In the genomic region with DNA sequence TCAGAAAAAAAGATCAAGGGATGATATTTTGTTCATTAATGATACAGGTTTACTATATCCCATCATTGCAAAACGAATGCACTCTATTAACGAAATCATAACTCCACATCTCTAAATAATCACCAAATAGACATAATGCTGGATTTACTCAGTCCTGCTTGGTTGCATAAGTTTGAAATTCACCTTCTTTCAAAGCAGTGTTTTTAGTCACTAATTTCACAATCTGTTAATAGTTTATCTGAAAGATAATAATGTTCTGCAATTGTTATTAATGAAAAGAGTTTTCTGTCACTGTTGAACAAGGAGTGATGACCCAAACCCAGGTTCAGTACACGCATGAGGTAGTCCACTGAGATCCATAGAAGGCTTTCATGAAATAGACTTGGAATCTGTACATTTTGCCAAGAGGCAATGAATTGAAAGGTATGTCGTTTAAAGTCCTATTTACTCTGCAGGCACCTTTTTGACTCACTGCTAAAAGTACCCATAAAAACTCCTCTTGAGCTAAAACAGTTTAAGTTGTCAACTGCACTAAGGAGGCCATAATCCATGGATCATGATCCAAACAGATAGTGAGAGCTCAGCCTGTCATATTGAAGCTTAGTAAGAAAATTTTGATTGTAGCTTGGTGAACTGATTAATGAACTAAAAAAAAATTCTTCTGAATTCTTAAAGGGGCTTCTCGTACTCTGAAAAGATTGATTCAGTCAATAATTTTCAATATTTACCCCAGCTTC, we compare ENCODE assay signal across 8 cellular contexts.
DNase-seq lines count a peak whose midpoint lies in the region; ATAC-seq and TF ChIP-seq lines count a peak whose summit lies in the region.

No MANE protein-coding gene starts in this region.

- H3K9me3 ChIP-seq in endocrine pancreas (ENCODE audit: control insufficient read depth, low read length) (no peaks in the 10 kb centered on the region), thoracic aorta (no peaks in the 10 kb centered on the region)

- no peaks in the 10 kb centered on the region for H3K4me1 ChIP-seq in endocrine pancreas (ENCODE audit: control insufficient read depth, insufficient read depth, low read length)
- H3K4me1 ChIP-seq in thoracic aorta (ENCODE audit: control insufficient read depth in 1 of 2, low read depth in 2 of 2), result peaks cover 5 to 11% of the 10 kb centered on the region in 2 donors

- H3K27me3 ChIP-seq in endocrine pancreas (ENCODE audit: control insufficient read depth, insufficient read depth, low read length), result no peaks in the 10 kb centered on the region
- no peaks in the 10 kb centered on the region for H3K27me3 ChIP-seq in thoracic aorta (replicated peaks; ENCODE audit: insufficient read depth)

- no peaks in the 10 kb centered on the region for H3K9me3 Mint-ChIP-seq in activated CD8-positive, alpha-beta memory T cell treated with anti-CD3 and anti-CD28 coated beads, Interleukin-2, amount 10 ng/mL, durations not matched to agents 7 days and 5 days (ENCODE audit: low read depth)

- CTCF ChIA-PET in activated CD8-positive, alpha-beta memory T cell treated with anti-CD3 and anti-CD28 coated beads, Interleukin-2, amount 10 ng/mL, durations not matched to agents 7 days and 5 days (lab: Charles Lee), result interaction anchor here (0.6 to 2.7 kb wide), 7 partner anchors 9 to 87 kb away, joined by 3 to 14 read pairs (median 4); no protein-coding TSS in a partner anchor

- H3K9ac ChIP-seq in endocrine pancreas (ENCODE audit: control insufficient read depth, insufficient read depth, low read length), result no peak overlapping the region

- H3K4me3 Mint-ChIP-seq in activated CD8-positive, alpha-beta memory T cell treated with anti-CD3 and anti-CD28 coated beads, Interleukin-2, amount 10 ng/mL, durations not matched to agents 7 days and 5 days, result peak overlapping the region; percentile 77

- H3K27ac Mint-ChIP-seq in activated CD8-positive, alpha-beta memory T cell treated with anti-CD3 and anti-CD28 coated beads, Interleukin-2, amount 10 ng/mL, durations not matched to agents 7 days and 5 days, result peak overlapping the region; percentile 99

- H3K36me3 ChIP-seq in endocrine pancreas (ENCODE audit: control insufficient read depth, insufficient read depth, low read length) (no peaks in the 10 kb centered on the region), thoracic aorta (no peaks in the 10 kb centered on the region)

- H3K36me3 Mint-ChIP-seq in activated CD8-positive, alpha-beta memory T cell treated with anti-CD3 and anti-CD28 coated beads, Interleukin-2, amount 10 ng/mL, durations not matched to agents 7 days and 5 days, result peaks cover 1% of the 10 kb centered on the region

- DNase-seq in activated CD8-positive, alpha-beta memory T cell treated with anti-CD3 and anti-CD28 coated beads, Interleukin-2, amount 10 ng/mL, durations not matched to agents 7 days and 5 days, result no peak
- DNase-seq in activated CD8-positive, alpha-beta memory T cell treated with anti-CD3 and anti-CD28 coated beads for 24 hours, result no peak
- peak; percentile 25 for DNase-seq in NAMALWA (ENCODE audit: low spot score)
- no peak for DNase-seq in thoracic aorta (ENCODE audit: low spot score)
- no peak for DNase-seq in stimulated activated CD4-positive, alpha-beta T cell treated with anti-CD3 and anti-CD28 coated beads, Interleukin-2, amount 100 ng/mL, for 48 hours
- DNase-seq in occipital lobe (lab: John Stamatoyannopoulos, UW), result no peak

- H3K27ac ChIP-seq in thoracic aorta, result peak overlapping the region in 1 of 2 donors; percentile 3

- peak overlapping the region; percentile 86 for H3K4me3 ChIP-seq in endocrine pancreas (ENCODE audit: control insufficient read depth, insufficient read depth, low read length)
- H3K4me3 ChIP-seq in thoracic aorta, result peak overlapping the region; percentile 47

- ATAC-seq in activated CD8-positive, alpha-beta memory T cell treated with anti-CD3 and anti-CD28 coated beads, Interleukin-2, amount 10 ng/mL, durations not matched to agents 7 days and 5 days, result peak; percentile 17
- ATAC-seq in thoracic aorta (ENCODE audit: insufficient number of reproducible peaks, low FRiP score, low read depth), result no peak
- no peak for ATAC-seq in HG03095 (IDR thresholded peaks at IDR 0.05; ENCODE audit: unreplicated experiment)

- H3K27me3 Mint-ChIP-seq in activated CD8-positive, alpha-beta memory T cell treated with anti-CD3 and anti-CD28 coated beads, Interleukin-2, amount 10 ng/mL, durations not matched to agents 7 days and 5 days, result no peaks in the 10 kb centered on the region

- H3K4me1 Mint-ChIP-seq in activated CD8-positive, alpha-beta memory T cell treated with anti-CD3 and anti-CD28 coated beads, Interleukin-2, amount 10 ng/mL, durations not matched to agents 7 days and 5 days, result peaks cover 80% of the 10 kb centered on the region

- TF ChIP-seq CTCF in thoracic aorta (IDR thresholded peaks at IDR 0.05), result no peak
